13 cellular contexts compared by ENCODE assay signal in genomic region chr14:23365353-23366162, GRCh38. TPM values are rescaled to one million over a fixed set of nuclear protein-coding genes. Genes with fewer than 3 reads are reported as not detected.
A peak's percentile ranks its signal among the peaks of the same experiment; 100 is the strongest.
DNase-seq lines count a peak whose midpoint lies in the region; ATAC-seq, FAIRE-seq and TF ChIP-seq lines count a peak whose summit lies in the region.
"Had no signal": no experiment of that assay in that cellular context is flagged by ENCODE, and none has a peak within 500 bp of the region (broad histone marks: within the 10 kb centered on the region; RNA-seq: fewer than 3 reads in every experiment).

No MANE protein-coding gene starts in this region.

- H3K4me2 ChIP-seq in neuronal stem cell (ENCODE audit: insufficient read depth, low read length, poor library complexity, severe bottlenecking) = peak overlapping the region; percentile 87

- DNase-seq in AG08396 (ENCODE audit: low spot score) (peak; percentile 54), WERI-Rb-1 (no peak), Right ventricle myocardium superior (no peak), neuronal stem cell (ENCODE audit: low spot score) (peak; percentile 29), T-helper 9 cell (no peak), GM19239 (ENCODE audit: insufficient read length, low spot score) (no peak)
- DNase-seq: activated CD4-positive, alpha-beta memory T cell treated with anti-CD3 and anti-CD28 coated beads, Interleukin-2, amount 10 ng/mL, durations not matched to agents 7 days and 5 days; NCI-H187; stimulated activated naive CD4-positive, alpha-beta T cell treated with Interleukin-2 at 50 U/mL for 16 hours had no signal

- ATAC-seq in Right ventricle myocardium superior (ENCODE audit: poor library complexity) (peak; percentile 51), HG03159 (IDR thresholded peaks at IDR 0.05; ENCODE audit: unreplicated experiment) (no peak), HG03432 (IDR thresholded peaks at IDR 0.05; ENCODE audit: unreplicated experiment) (no peak)

- H4K8ac ChIP-seq in neuronal stem cell (ENCODE audit: low read depth, low read length) = no peak overlapping the region

- H3K4me1 ChIP-seq in neuronal stem cell (ENCODE audit: control insufficient read depth in 2 of 2, insufficient read depth in 1 of 2, low read depth in 1 of 2, low read length in 2 of 2) = peaks cover 12 to 17% of the 10 kb centered on the region in 2 donors

- H3K79me1 ChIP-seq in neuronal stem cell (ENCODE audit: low read depth, low read length) = peaks cover 5% of the 10 kb centered on the region

- H2BK5ac ChIP-seq in neuronal stem cell (ENCODE audit: low read length) = peak overlapping the region; percentile 96

- H3K4me3 ChIP-seq in WERI-Rb-1 (ENCODE audit: low read depth, low read length) (peak overlapping the region; percentile 79), neuronal stem cell (ENCODE audit: low read length in 2 of 2) (peak overlapping the region; percentile 91 to 94)

- H4K91ac ChIP-seq in neuronal stem cell (ENCODE audit: low read depth, low read length, poor library complexity) = peak overlapping the region; percentile 83

- H3K36me3 ChIP-seq in WERI-Rb-1 = peaks cover 27% of the 10 kb centered on the region
- H3K36me3 ChIP-seq in neuronal stem cell (replicated peaks in 1 of 2; ENCODE audit: control insufficient read depth in 2 of 2, insufficient read depth in 2 of 2, low read length in 2 of 2) = peaks cover 6 to 34% of the 10 kb centered on the region in 2 donors

- peak overlapping the region; percentile 99 for H3K14ac ChIP-seq in neuronal stem cell (ENCODE audit: low read length)

- H3K27ac ChIP-seq in WERI-Rb-1 (peak overlapping the region; percentile 99), neuronal stem cell (replicated peaks; ENCODE audit: low read length) (peak overlapping the region; percentile 96)

- H2BK15ac ChIP-seq in neuronal stem cell (ENCODE audit: low read length) = peak overlapping the region; percentile 68

- H3K9ac ChIP-seq in neuronal stem cell (ENCODE audit: low read depth, low read length, poor library complexity) = peak overlapping the region; percentile 99

- FAIRE-seq in GM19239 (lab: Jason Lieb, UNC) = no peak

- peak overlapping the region; percentile 48 for H2BK12ac ChIP-seq in neuronal stem cell (ENCODE audit: low read length)

- WGBS in neuronal stem cell (ENCODE audit: extremely low coverage in 2 of 2, insufficient read length in 2 of 2, insufficient replicate concordance in 1 of 2), 2 donors = no CpG with 5 or more reads among the region's 80 CpGs

- no peak for TF ChIP-seq CTCF in WERI-Rb-1 (IDR thresholded peaks at IDR 0.05; ENCODE audit: low read depth, low read length)

- H2AK5ac ChIP-seq in neuronal stem cell (ENCODE audit: low read depth, low read length) = peak overlapping the region; percentile 99

- no peaks in the 10 kb centered on the region for H3K9me3 ChIP-seq in WERI-Rb-1 (ENCODE audit: severe bottlenecking)
- H3K9me3 ChIP-seq in neuronal stem cell (replicated peaks in 1 of 2; ENCODE audit: control insufficient read depth in 2 of 2, insufficient read depth in 1 of 2, low read depth in 1 of 2, low read length in 2 of 2) = no peaks in the 10 kb centered on the region

- peak overlapping the region; percentile 85 for H2BK120ac ChIP-seq in neuronal stem cell (ENCODE audit: low read depth, low read length)

- intact Hi-C loops in Right ventricle myocardium superior (cut with DNase I) = no loop called here

- H3K27me3 ChIP-seq in WERI-Rb-1 (ENCODE audit: insufficient read depth, low read depth, severe bottlenecking) (no peaks in the 10 kb centered on the region), neuronal stem cell (ENCODE audit: control insufficient read depth in 3 of 3, insufficient read depth in 3 of 3, low read depth in 1 of 3, low read length in 3 of 3) (peaks cover 0 to 21% (median 2%) of the 10 kb centered on the region in 3 experiments)

- H2AFZ ChIP-seq in neuronal stem cell (ENCODE audit: low read length) = peak overlapping the region; percentile 93

- H3K23ac ChIP-seq in neuronal stem cell (ENCODE audit: low read depth, low read length, poor library complexity) = peak overlapping the region; percentile 87

- peak overlapping the region; percentile 80 for H3K4ac ChIP-seq in neuronal stem cell (ENCODE audit: low read length)

- peak overlapping the region; percentile 99 for H3K18ac ChIP-seq in neuronal stem cell (ENCODE audit: low read length)

RNA-seq across cellular contexts. Expression of gene EFS, which starts 0.6 kb away (rescaled TPM):
- 3.2 TPM for total RNA-seq in Right ventricle myocardium superior
- 74.5 TPM for polyA plus RNA-seq in neuronal stem cell (2013, experiment 1 of 2)
- 74.5 TPM for polyA plus RNA-seq in neuronal stem cell (2013, experiment 2 of 2)
- total RNA-seq: activated CD4-positive, alpha-beta memory T cell treated with anti-CD3 and anti-CD28 coated beads, Interleukin-2, amount 10 ng/mL, durations not matched to agents 7 days and 5 days; H4 had no signal

RNA-seq across cellular contexts. Expression of gene IL25, which starts 7.1 kb away (rescaled TPM):
- not detected for total RNA-seq in Right ventricle myocardium superior
- not detected for polyA plus RNA-seq in neuronal stem cell (2013, experiment 1 of 2)
- not detected for polyA plus RNA-seq in neuronal stem cell (2013, experiment 2 of 2)
- total RNA-seq: activated CD4-positive, alpha-beta memory T cell treated with anti-CD3 and anti-CD28 coated beads, Interleukin-2, amount 10 ng/mL, durations not matched to agents 7 days and 5 days; H4; left colon had no signal

RNA-seq across cellular contexts. Expression of gene CMTM5, which starts 11.3 kb away (rescaled TPM):
- 0.27 TPM for total RNA-seq in Right ventricle myocardium superior
- 5.0 TPM for polyA plus RNA-seq in neuronal stem cell (2013, experiment 1 of 2)
- 4.4 TPM for polyA plus RNA-seq in neuronal stem cell (2013, experiment 2 of 2)
- total RNA-seq: activated CD4-positive, alpha-beta memory T cell treated with anti-CD3 and anti-CD28 coated beads, Interleukin-2, amount 10 ng/mL, durations not matched to agents 7 days and 5 days; H4 had no signal

RNA-seq across cellular contexts. Expression of gene SLC22A17, which starts 12.9 kb away (rescaled TPM):
- total RNA-seq in Right ventricle myocardium superior = 10.3 TPM
- polyA plus RNA-seq in neuronal stem cell (2013, experiment 1 of 2) = 62.0 TPM
- polyA plus RNA-seq in neuronal stem cell (2013, experiment 2 of 2) = 60.0 TPM

RNA-seq across cellular contexts. Expression of gene MYH6, which starts 42.5 kb away (rescaled TPM):
- total RNA-seq in Right ventricle myocardium superior = 4,934 TPM
- polyA plus RNA-seq in neuronal stem cell (2013, experiment 1 of 2) = 0.03 TPM
- 0.04 TPM for polyA plus RNA-seq in neuronal stem cell (2013, experiment 2 of 2)
- total RNA-seq: H4, left colon had no signal

Comparison
In these comparisons a context has a peak if more than half of its experiments do, and no peak if none do; other contexts are left out.
1. DNase-seq: peak in AG08396 (single experiment) and neuronal stem cell (single experiment); none in WERI-Rb-1 (single experiment), Right ventricle myocardium superior (single experiment), T-helper 9 cell (single experiment) and GM19239 (single experiment).